Comparison of ENCODE assay signal across 10 cellular contexts in genomic region chr4:7254736-7255487, GRCh38.
DNase-seq lines count a peak whose midpoint lies in the region; ATAC-seq and TF ChIP-seq lines count a peak whose summit lies in the region.
"Had no signal": no experiment of that assay in that cellular context is flagged by ENCODE, and none has a peak within 500 bp of the region (broad histone marks: within the 10 kb centered on the region; RNA-seq: fewer than 3 reads in every experiment).

No MANE protein-coding gene starts in this region.

- 76 to 81% (median 76%) methylated on average over 17 of the region's 17 CpGs for WGBS in psoas muscle, 3 donors

- peak; percentile 80 for ATAC-seq in GM21825 (IDR thresholded peaks at IDR 0.05; ENCODE audit: unreplicated experiment)
- peak; percentile 94 for ATAC-seq in HG03571 (IDR thresholded peaks at IDR 0.05; ENCODE audit: unreplicated experiment)
- no peak for ATAC-seq in psoas muscle
- ATAC-seq: T-helper 17 cell had no signal

- DNase-seq in DMS 273 (lab: John Stamatoyannopoulos, UW; ENCODE audit: unreplicated experiment) (peak; percentile 47), DMS 273 treated with DMSO at 0.1 percent for 48 hours (lab: John Stamatoyannopoulos, UW) (no peak), psoas muscle (peak in 1 of 2 donors; percentile 35), NCI-H146 (lab: John Stamatoyannopoulos, UW) (no peak)
- DNase-seq in stimulated activated CD4-positive, alpha-beta T cell treated with anti-CD3 and anti-CD28 coated beads, Interleukin-4, amount 100 ng/mL, for 24 hours, result no peak
- DNase-seq in activated CD8-positive, alpha-beta memory T cell treated with anti-CD3 and anti-CD28 coated beads, Interleukin-2, amount 50 U/mL, for 48 hours, result no peak
- DNase-seq: T-helper 17 cell had no signal

- no peaks in the 10 kb centered on the region for H3K9me3 ChIP-seq in psoas muscle

- H3K27me3 ChIP-seq in psoas muscle (ENCODE audit: insufficient read depth in 3 of 3, low read length in 2 of 3), result peaks cover 0 to 1% (median 0%) of the 10 kb centered on the region in 3 donors

- peak overlapping the region; percentile 68 for H3K27ac ChIP-seq in psoas muscle
- H3K27ac ChIP-seq: 22Rv1 had no signal

- peaks cover 42% of the 10 kb centered on the region for H3K4me1 ChIP-seq in psoas muscle

- intact Hi-C loops in psoas muscle (cut with DNase I), result loop anchor here in 1 of 2 donors (5.0 kb wide), 1 partner anchor 48 kb away; no protein-coding TSS in a partner anchor

- TF ChIP-seq CTCF in psoas muscle (IDR thresholded peaks at IDR 0.05), result no peak

- no peaks in the 10 kb centered on the region for H3K36me3 ChIP-seq in psoas muscle (ENCODE audit: insufficient read depth in 1 of 2, low read depth in 1 of 2)

- no peak overlapping the region for H3K4me3 ChIP-seq in psoas muscle

Comparison
In these comparisons a context has a peak if more than half of its experiments do, and no peak if none do; other contexts are left out.
1. ATAC-seq: peak in GM21825 (single experiment) and HG03571 (single experiment); none in psoas muscle (0 of 4).